ENCODE assay signal across 18 cellular contexts in genomic region chr4:128821151-128821550, GRCh38. TPM values are rescaled to one million over a fixed set of nuclear protein-coding genes. Genes with fewer than 3 reads are reported as not detected.
DNase-seq lines count a peak whose midpoint lies in the region; ATAC-seq and TF ChIP-seq lines count a peak whose summit lies in the region.
"Had no signal": no experiment of that assay in that cellular context is flagged by ENCODE, and none has a peak within 500 bp of the region (broad histone marks: within the 10 kb centered on the region; RNA-seq: fewer than 3 reads in every experiment).

No MANE protein-coding gene starts in this region.

- dilution Hi-C loops in IMR-90 (cut with HindIII; ENCODE audit: low sequenced_read_pairs, unreplicated experiment) = no loop called here

- no peak overlapping the region for H3K23ac ChIP-seq in IMR-90 (ENCODE audit: low read depth, low read length)

- no peak overlapping the region for H2AK9ac ChIP-seq in IMR-90 (replicated peaks; ENCODE audit: low read depth, low read length, poor library complexity)

- CTCF ChIA-PET in IMR-90 (lab: Yijun Ruan, JAX) (interaction anchor here (1.0 kb wide), 1 partner anchor 359 kb away, joined by 3 read pairs; no protein-coding TSS in a partner anchor), WTC11 (lab: Charles Lee) (interaction anchor here (0.7 kb wide), 1 partner anchor 10 kb away, joined by 4 read pairs; no protein-coding TSS in a partner anchor)

- H3K9me1 ChIP-seq in IMR-90 (ENCODE audit: insufficient read depth, low read length) = peaks cover 14% of the 10 kb centered on the region

- H2BK15ac ChIP-seq in IMR-90 (ENCODE audit: low read depth, low read length) = no peak overlapping the region

- H3K4me3 ChIP-seq in IMR-90 (ENCODE audit: insufficient read depth, low read depth, low read length) = no peak overlapping the region
- H3K4me3 ChIP-seq in osteoblast (ENCODE audit: insufficient read depth, low read length) = no peak overlapping the region
- H3K4me3 ChIP-seq: SJCRH30 had no signal

- H3K27me3 Mint-ChIP-seq in WTC11 (ENCODE audit: low read depth) = no peaks in the 10 kb centered on the region

- H3K4me2 ChIP-seq in IMR-90 (ENCODE audit: low read depth, low read length) (no peak overlapping the region), osteoblast (ENCODE audit: insufficient read depth, low read length) (no peak overlapping the region)

- H3K4ac ChIP-seq in IMR-90 (ENCODE audit: low read depth, low read length) = peak overlapping the region; percentile 68

- DNase-seq in IMR-90 (no peak), WTC11 (ENCODE audit: low spot score) (no peak), osteoblast (ENCODE audit: insufficient read length, low spot score, missing footprints) (no peak), NCI-H1105 (lab: John Stamatoyannopoulos, UW) (no peak), GM13977 (ENCODE audit: low spot score) (no peak), NCI-H446 (lab: John Stamatoyannopoulos, UW) (no peak)
- no peak for DNase-seq in activated CD8-positive, alpha-beta memory T cell treated with anti-CD3 and anti-CD28 coated beads, Interleukin-2, amount 50 U/mL, for 4 hours
- DNase-seq: AML-193; C1 segment of cervical spinal cord; CD8-positive, alpha-beta T cell; NCI-H1694; NCI-H2081; NCI-H510A; NCI-H748 treated with DMSO at 0.1 percent for 48 hours; NK-92 treated with Interleukin-12 subunit alpha and Interleukin-12 subunit beta, amount 100 ng/mL, for 24 hours; SJCRH30 had no signal

- no peak overlapping the region for H3K56ac ChIP-seq in IMR-90 (ENCODE audit: extremely low read depth, insufficient read depth, low read length)

- intact Hi-C loops in IMR-90 (cut with micrococcal nuclease) = no loop called here

- H2BK5ac ChIP-seq in IMR-90 (ENCODE audit: low read depth, low read length, poor library complexity, severe bottlenecking) = peak overlapping the region; percentile 41

- H3K79me1 ChIP-seq in IMR-90 (ENCODE audit: low read depth in 1 of 2, low read length in 2 of 2) = peaks cover 20 to 47% of the 10 kb centered on the region in 2 experiments; a peak in 3 of 4 replicates

- TF ChIP-seq CTCF in IMR-90 (conservative IDR thresholded peaks at IDR 0.05; ENCODE audit: low read depth, low read length) (no peak), WTC11 (IDR thresholded peaks at IDR 0.05) (no peak), osteoblast (IDR thresholded peaks at IDR 0.05; ENCODE audit: extremely low read depth, low read depth, low read length) (no peak), GM13977 (IDR thresholded peaks at IDR 0.05; ENCODE audit: extremely low read depth, insufficient read depth, missing control alignments) (no peak)

- 0 out of 4 replicates have a peak overlapping the region, but pooled peaks of 1 of the 2 experiments have one; percentile 22 for H4K8ac ChIP-seq in IMR-90 (ENCODE audit: low read depth in 2 of 2, low read length in 2 of 2)

- no peak overlapping the region for H4K5ac ChIP-seq in IMR-90 (ENCODE audit: low read depth, low read length)

- H3K36me3 Mint-ChIP-seq in WTC11 = peaks cover 43% of the 10 kb centered on the region

- H2BK120ac ChIP-seq in IMR-90 (ENCODE audit: low read depth, low read length) = peak overlapping the region; percentile 80

- peaks cover 86% of the 10 kb centered on the region for H3K79me2 ChIP-seq in osteoblast (ENCODE audit: insufficient read depth, low read length)

- H3K4me1 ChIP-seq in IMR-90 (ENCODE audit: control insufficient read depth, insufficient read depth, low read length) (peaks cover 23% of the 10 kb centered on the region), osteoblast (ENCODE audit: insufficient read depth, low read length) (peaks cover 78% of the 10 kb centered on the region)
- H3K4me1 ChIP-seq: SJCRH30 had no signal

- H3K9me3 Mint-ChIP-seq in WTC11 = no peaks in the 10 kb centered on the region
- H3K9me3 Mint-ChIP-seq: CD8-positive, alpha-beta T cell had no signal

- H3K4me1 Mint-ChIP-seq in WTC11 = peaks cover 91% of the 10 kb centered on the region

- H3K36me3 ChIP-seq in IMR-90 (ENCODE audit: control insufficient read depth, insufficient read depth, low read length) (no peaks in the 10 kb centered on the region), osteoblast (ENCODE audit: insufficient read depth, low read length) (peaks cover 5% of the 10 kb centered on the region)

- no peak overlapping the region for H3K18ac ChIP-seq in IMR-90 (ENCODE audit: low read depth, low read length)

- no peak overlapping the region for H3K9ac ChIP-seq in IMR-90 (ENCODE audit: low read depth, low read length)

- H3K27me3 ChIP-seq in IMR-90 (ENCODE audit: control insufficient read depth, insufficient read depth, low read length) (no peaks in the 10 kb centered on the region), osteoblast (ENCODE audit: insufficient read depth, low read length) (no peaks in the 10 kb centered on the region)
- H3K27me3 ChIP-seq: SJCRH30 had no signal

- no peak for TF ChIP-seq POLR2A in IMR-90 (IDR thresholded peaks at IDR 0.05; ENCODE audit: low read depth, low read length)

- H4K20me1 ChIP-seq in IMR-90 (ENCODE audit: insufficient read depth, low read length) (no peaks in the 10 kb centered on the region), osteoblast (ENCODE audit: insufficient read depth, low read length) (no peaks in the 10 kb centered on the region)

- 0 out of 2 replicates have a peak overlapping the region, but pooled peaks have one; percentile 31 for H3K14ac ChIP-seq in IMR-90 (replicated peaks; ENCODE audit: low read depth, low read length)

- 0 out of 2 replicates have a peak overlapping the region, but pooled peaks have one; percentile 43 for H4K91ac ChIP-seq in IMR-90 (ENCODE audit: insufficient read depth, low read depth, low read length)

- peak overlapping the region; percentile 24 for H3K4me3 Mint-ChIP-seq in WTC11
- H3K4me3 Mint-ChIP-seq: CD8-positive, alpha-beta T cell had no signal

- ATAC-seq in IMR-90 (ENCODE audit: low read depth) (no peak), WTC11 (no peak)
- ATAC-seq: CD8-positive, alpha-beta T cell; HCT116; Panc1 had no signal

- no peak overlapping the region for H3K27ac ChIP-seq in IMR-90 (ENCODE audit: insufficient read depth, low read length)
- peak overlapping the region; percentile 31 for H3K27ac ChIP-seq in osteoblast (ENCODE audit: low read depth, low read length)
- H3K27ac ChIP-seq: SJCRH30 had no signal

- H2BK20ac ChIP-seq in IMR-90 (ENCODE audit: low read depth, low read length) = peak overlapping the region; percentile 79; the same call in 1 of the 2 replicates

- H3K27ac Mint-ChIP-seq in WTC11 = peak overlapping the region; percentile 68
- H3K27ac Mint-ChIP-seq: CD8-positive, alpha-beta T cell had no signal

- WGBS in IMR-90 (ENCODE audit: extremely low coverage in 2 of 2, insufficient read length in 1 of 2), 2 experiments = no CpG with 5 or more reads among the region's 2 CpGs

- in situ Hi-C loops in IMR-90 (cut with MboI; ENCODE audit: low sequenced_read_pairs) = no loop called here
- in situ Hi-C loops in GM13977 (cut with MboI; ENCODE audit: low pct_unique_long_range_greater_than_20kb, low sequenced_read_pairs, unreplicated experiment) = loop anchor here (25.0 kb wide), 1 partner anchor 634 kb away; no protein-coding TSS in a partner anchor

- H3K9me3 ChIP-seq in IMR-90 (ENCODE audit: control insufficient read depth, insufficient read depth, low read length) (no peaks in the 10 kb centered on the region), osteoblast (ENCODE audit: low read depth, low read length) (no peaks in the 10 kb centered on the region)
- H3K9me3 ChIP-seq: SJCRH30 had no signal

- BruUV-seq in IMR-90 (replicated peaks; lab: Mats Ljungman, UMichigan) = no TSS peak

- H2AFZ ChIP-seq in IMR-90 (replicated peaks; ENCODE audit: low read length, poor library complexity) (no peak overlapping the region), osteoblast (ENCODE audit: low read length) (no peak overlapping the region)

- no peak for TF ChIP-seq RAD21 in IMR-90 (IDR thresholded peaks at IDR 0.05; ENCODE audit: low read length)

- POLR2A ChIA-PET in IMR-90 (lab: Charles Lee; ENCODE audit: unreplicated experiment) = no interaction called here
- POLR2A ChIA-PET in WTC11 (lab: Charles Lee) = interaction anchor here (1.3 to 1.5 kb wide), 2 partner anchors 8 to 24 kb away, joined by 4 read pairs; no protein-coding TSS in a partner anchor

- no peak overlapping the region for H2AK5ac ChIP-seq in IMR-90 (ENCODE audit: low read depth, low read length)

TF ChIP-seq in IMR-90, 13 proteins besides CTCF, POLR2A, EP300 and RAD21 (continues in another document):
- TF ChIP-seq NFE2L2 (IDR thresholded peaks at IDR 0.05; ENCODE audit: low read depth, low read length) (no peak), MAFK (IDR thresholded peaks at IDR 0.05; ENCODE audit: low read depth, low read length) (no peak), USF2 (IDR thresholded peaks at IDR 0.05; ENCODE audit: low read depth, low read length) (no peak), CEBPB (IDR thresholded peaks at IDR 0.05; ENCODE audit: low read depth, low read length) (no peak)

TF ChIP-seq in WTC11, 78 proteins besides CTCF, POLR2A, EP300 and RAD21:
- TF ChIP-seq ZSCAN18 (CRISPR knock-in tag; IDR thresholded peaks at IDR 0.05) = no peak

RNA-seq across cellular contexts. Expression of gene JADE1, which starts 11.7 kb away (rescaled TPM):
- 32.6 and 32.8 TPM in 2 replicates for total RNA-seq in IMR-90 (2012; rRNA removed)
- polyA plus RNA-seq in IMR-90 (2012; rRNA removed) = 12.0 and 13.8 TPM in 2 replicates
- polyA plus RNA-seq in IMR-90 (2012; cell fraction: cytosol; rRNA removed) = 8.9 and 11.1 TPM in 2 replicates
- 15.7 and 33.1 TPM in 2 replicates for polyA plus RNA-seq in IMR-90 (2012; cell fraction: nucleus; rRNA removed; ENCODE audit: low replicate concordance)
- total RNA-seq in WTC11 (2021) = 132 to 156 TPM (median 150 TPM) in 3 replicates
- 25.3 and 26.4 TPM in 2 replicates for total RNA-seq in osteoblast
